In genomic region chr4:156970501-156971167, GRCh38 we compare ENCODE assay signal across 8 cellular contexts. TPM values are rescaled to one million over a fixed set of nuclear protein-coding genes. Genes with fewer than 3 reads are reported as not detected.
A peak's percentile ranks its signal among the peaks of the same experiment; 100 is the strongest.
DNase-seq lines count a peak whose midpoint lies in the region; ATAC-seq and TF ChIP-seq lines count a peak whose summit lies in the region.

No MANE protein-coding gene starts in this region.

- TF ChIP-seq CTCF in VCaP (conservative IDR thresholded peaks at IDR 0.05) = peak; percentile 57
- TF ChIP-seq CTCF in fibroblast of pulmonary artery (IDR thresholded peaks at IDR 0.05; ENCODE audit: low read length, missing control alignments) = peak; percentile 71

- H3K27ac ChIP-seq in VCaP = peak overlapping the region; percentile 41; the same call in 1 of the 2 replicates
- peak overlapping the region; percentile 94 for H3K27ac ChIP-seq in muscle layer of colon (ENCODE audit: low read depth, low read length)
- H3K27ac ChIP-seq in urinary bladder (ENCODE audit: low read depth) = peak overlapping the region; percentile 72

- WGBS in urinary bladder = 1% methylated on average over 22 of the region's 22 CpGs

- ATAC-seq in GM19324 (IDR thresholded peaks at IDR 0.05; ENCODE audit: low FRiP score, unreplicated experiment) = no peak

- peak overlapping the region; percentile 95 for H3K9ac ChIP-seq in muscle layer of colon (ENCODE audit: low read length)

- peak; percentile 74 for DNase-seq in D341Med (ENCODE audit: low spot score)
- peak; percentile 40 for DNase-seq in Jurkat, Clone E6-1 (ENCODE audit: low read depth, low spot score)
- DNase-seq in fibroblast of pulmonary artery (ENCODE audit: low read depth) = peak; percentile 77
- no peak for DNase-seq in stimulated activated CD4-positive, alpha-beta T cell treated with anti-CD3 and anti-CD28 coated beads, Interleukin-4, amount 100 ng/mL, for 24 hours

- no peaks in the 10 kb centered on the region for H3K36me3 ChIP-seq in muscle layer of colon (ENCODE audit: insufficient read depth, low read length)
- H3K36me3 ChIP-seq in urinary bladder (ENCODE audit: insufficient read depth) = no peaks in the 10 kb centered on the region

- no peaks in the 10 kb centered on the region for H3K9me3 ChIP-seq in muscle layer of colon (ENCODE audit: low read length)

- peak overlapping the region; percentile 67 for H3K4me3 ChIP-seq in Jurkat, Clone E6-1 (ENCODE audit: low read length)
- peak overlapping the region; percentile 88 for H3K4me3 ChIP-seq in fibroblast of pulmonary artery (replicated peaks; ENCODE audit: low read depth, low read length)
- H3K4me3 ChIP-seq in muscle layer of colon (ENCODE audit: low read depth in 1 of 2, low read length in 2 of 2) = peak overlapping the region; percentile 55 to 90
- peak overlapping the region; percentile 96 for H3K4me3 ChIP-seq in urinary bladder (ENCODE audit: low read depth, low read length)

- peaks cover 32% of the 10 kb centered on the region for H3K4me1 ChIP-seq in muscle layer of colon (ENCODE audit: insufficient read depth, low read length)
- H3K4me1 ChIP-seq in urinary bladder (ENCODE audit: insufficient read depth) = peaks cover 2% of the 10 kb centered on the region

- no peaks in the 10 kb centered on the region for H3K27me3 ChIP-seq in muscle layer of colon (ENCODE audit: control insufficient read depth in 1 of 2, insufficient read depth in 2 of 2, low read length in 2 of 2)

RNA-seq across cellular contexts. Expression of gene PDGFC, which starts 1.0 kb away (rescaled TPM):
- 9.5 TPM for polyA plus RNA-seq in Jurkat, Clone E6-1 (2012; ENCODE audit: insufficient read depth, insufficient read length)
- 73.5 TPM for total RNA-seq in urinary bladder
- 23.4 TPM for polyA plus RNA-seq in urinary bladder

Comparison
In these comparisons a context has a peak if more than half of its experiments do, and no peak if none do; other contexts are left out.
1. H3K27ac ChIP-seq: peak in every context shown above with its lines; median percentile 94 in muscle layer of colon; 72 in urinary bladder; 41 in VCaP.